17 cellular contexts compared by ENCODE assay signal in the genomic region with DNA sequence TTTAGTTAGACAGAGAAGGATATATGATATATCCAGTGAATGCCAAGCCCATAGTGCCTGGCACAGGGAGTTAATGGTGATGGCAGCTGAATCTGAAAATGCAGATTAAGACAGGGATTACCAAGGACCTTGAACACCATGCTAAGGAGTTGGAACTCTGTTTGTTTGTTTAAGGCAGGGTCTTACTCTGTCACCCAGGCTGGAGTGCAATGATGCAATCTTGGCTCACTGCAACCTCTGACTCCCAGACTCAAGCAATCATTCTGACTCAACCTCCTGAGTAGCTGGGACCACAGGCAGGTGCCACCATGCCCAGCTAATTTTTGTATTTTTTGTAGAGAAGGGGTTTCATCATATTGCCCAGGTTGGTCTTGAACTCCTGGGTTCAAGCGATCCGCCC. TPM values are rescaled to one million over a fixed set of nuclear protein-coding genes. Genes with fewer than 3 reads are reported as not detected.
"Had no signal": no experiment of that assay in that cellular context is flagged by ENCODE, and none has a peak within 500 bp of the region (broad histone marks: within the 10 kb centered on the region; RNA-seq: fewer than 3 reads in every experiment).

No MANE protein-coding gene starts in this region.

- H3K4me2 ChIP-seq: neural progenitor cell had no signal

- H3K27me3 ChIP-seq: neural progenitor cell, ovary, tibial artery, uterus had no signal

- H3K9ac ChIP-seq: neural progenitor cell had no signal

- H2AFZ ChIP-seq: neural progenitor cell had no signal

- H3K4me1 ChIP-seq: lower lobe of right lung, neural progenitor cell, tibial artery, uterus had no signal

- H3K36me3 ChIP-seq: lower lobe of right lung, neural progenitor cell, ovary, tibial artery, uterus had no signal

- ATAC-seq: activated CD8-positive, alpha-beta T cell treated with anti-CD3 and anti-CD28 coated beads, Interleukin-2, amount 10 ng/mL, durations not matched to agents 7 days and 5 days; activated T-helper 17 cell treated with anti-CD3 and anti-CD28 coated beads, Interleukin-2, amount 50 U/mL, for 72 hours; lower lobe of right lung; stimulated activated effector memory CD8-positive, alpha-beta T cell treated with anti-CD3 and anti-CD28 coated beads, Interleukin-12 subunit alpha, Interleukin-12 subunit beta, amount 100 ng/mL, for 72 hours had no signal

- H3K4me3 ChIP-seq: coronary artery, lower lobe of right lung, neural progenitor cell, ovary, tibial artery, uterus had no signal

- DNase-seq: activated CD4-positive, alpha-beta T cell treated with anti-CD3 and anti-CD28 coated beads for 48 hours; activated CD8-positive, alpha-beta T cell treated with anti-CD3 and anti-CD28 coated beads, Interleukin-2, amount 10 ng/mL, durations not matched to agents 7 days and 5 days; activated naive CD4-positive, alpha-beta T cell treated with anti-CD3 and anti-CD28 coated beads for 36 hours; central memory CD4-positive, alpha-beta T cell; effector CD8-positive, alpha-beta T cell; lower lobe of right lung; midbrain; ovary; retina; tibial artery; uterus had no signal

- H3K9me3 ChIP-seq: lower lobe of right lung, ovary, tibial artery, uterus had no signal

- H3K27ac ChIP-seq: coronary artery, lower lobe of right lung, neural progenitor cell, ovary, tibial artery, uterus, VCaP had no signal

RNA-seq across cellular contexts. Expression of a gene that starts 1.6 kb away (rescaled TPM):
- total RNA-seq: activated CD8-positive, alpha-beta T cell treated with anti-CD3 and anti-CD28 coated beads, Interleukin-2, amount 10 ng/mL, durations not matched to agents 7 days and 5 days; activated naive CD4-positive, alpha-beta T cell treated with anti-CD3 and anti-CD28 coated beads for 36 hours; activated T-helper 17 cell treated with anti-CD3 and anti-CD28 coated beads, Interleukin-2, amount 50 U/mL, for 72 hours; epithelial cell of proximal tubule; lower lobe of right lung; ovary; uterus had no signal
- polyA plus RNA-seq: ovary had no signal
